ENCODE assay signal across 1 cellular context in the genomic region with DNA sequence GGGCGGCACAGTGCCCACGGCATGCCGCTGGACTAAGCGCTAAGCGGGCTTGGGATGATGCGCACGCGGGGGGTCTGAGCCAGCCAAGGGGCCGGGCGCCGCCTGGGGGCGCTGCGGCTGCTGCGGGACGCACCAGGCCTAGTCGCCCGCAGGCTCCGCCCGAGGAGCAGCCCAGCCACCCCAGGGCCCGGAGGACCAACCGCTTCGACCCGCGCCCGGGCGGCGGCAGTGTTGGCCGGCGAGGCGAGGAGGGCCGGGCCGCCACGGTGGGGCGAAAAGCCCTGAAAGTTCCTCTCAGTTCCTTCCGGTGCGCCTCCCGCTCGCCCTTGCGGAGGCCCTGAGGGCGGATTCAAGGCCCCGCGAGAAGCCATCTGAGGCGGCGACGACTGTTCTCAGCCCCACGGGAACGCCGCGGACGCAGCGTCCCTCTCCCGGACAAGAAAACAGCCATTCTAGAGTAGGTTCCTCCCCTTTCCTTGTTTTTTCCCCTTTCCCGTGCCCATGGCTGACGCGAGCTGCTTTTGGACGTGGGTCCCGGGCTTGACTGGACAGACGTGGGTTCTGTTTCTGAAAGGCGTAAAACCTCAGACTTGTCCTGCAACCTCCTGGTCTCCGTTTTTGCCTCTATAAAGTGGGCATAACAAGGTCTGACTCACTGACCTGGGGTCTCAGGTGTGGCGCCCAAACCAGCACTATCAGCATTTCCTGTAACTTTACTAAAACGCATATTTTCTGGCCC.
A peak's percentile ranks its signal among the peaks of the same experiment; 100 is the strongest.
TF ChIP-seq lines count a peak whose summit lies in the region.

Gene ANKAR (plus strand): TSS at position 297 of the 739 bp plus-strand sequence. CDS start 1,821 bp downstream, outside the sequence.

TF ChIP-seq in HepG2, 621 proteins besides CTCF, POLR2A, EP300 and RAD21 (continued from another document and continues in another):
- no peak for TF ChIP-seq ATF6 (CRISPR knock-in tag; conservative IDR thresholded peaks at IDR 0.05)
- TF ChIP-seq ZNF577 (CRISPR knock-in tag; IDR thresholded peaks at IDR 0.05; ENCODE audit: borderline replicate concordance, low read depth): no peak
- TF ChIP-seq ZNF230 (CRISPR knock-in tag; IDR thresholded peaks at IDR 0.05): peak; percentile 99
- TF ChIP-seq RERE (CRISPR knock-in tag; IDR thresholded peaks at IDR 0.05; ENCODE audit: low read depth): no peak
- TF ChIP-seq ZBTB4 (CRISPR knock-in tag; IDR thresholded peaks at IDR 0.05; ENCODE audit: borderline replicate concordance): peak; percentile 88
- peak; percentile 83; the same call in 1 of the 2 replicates for TF ChIP-seq AHR (CRISPR knock-in tag; IDR thresholded peaks at IDR 0.05)
- TF ChIP-seq ZKSCAN1 (IDR thresholded peaks at IDR 0.05; ENCODE audit: low read length): 0 out of 2 replicates have a peak, but pooled peaks have one; percentile 16
- TF ChIP-seq CENPX (CRISPR knock-in tag; IDR thresholded peaks at IDR 0.05): no peak
- no peak for TF ChIP-seq GATA4 (IDR thresholded peaks at IDR 0.05; ENCODE audit: borderline replicate concordance, low read depth)
- peak; percentile 76; the same call in 2 of the 3 replicates for TF ChIP-seq MXI1 (IDR thresholded peaks at IDR 0.05; ENCODE audit: borderline replicate concordance, low read depth, low read length)
- no peak for TF ChIP-seq ZNF180 (CRISPR knock-in tag; IDR thresholded peaks at IDR 0.05; ENCODE audit: borderline replicate concordance, low read depth)
- TF ChIP-seq, protein P1, sequence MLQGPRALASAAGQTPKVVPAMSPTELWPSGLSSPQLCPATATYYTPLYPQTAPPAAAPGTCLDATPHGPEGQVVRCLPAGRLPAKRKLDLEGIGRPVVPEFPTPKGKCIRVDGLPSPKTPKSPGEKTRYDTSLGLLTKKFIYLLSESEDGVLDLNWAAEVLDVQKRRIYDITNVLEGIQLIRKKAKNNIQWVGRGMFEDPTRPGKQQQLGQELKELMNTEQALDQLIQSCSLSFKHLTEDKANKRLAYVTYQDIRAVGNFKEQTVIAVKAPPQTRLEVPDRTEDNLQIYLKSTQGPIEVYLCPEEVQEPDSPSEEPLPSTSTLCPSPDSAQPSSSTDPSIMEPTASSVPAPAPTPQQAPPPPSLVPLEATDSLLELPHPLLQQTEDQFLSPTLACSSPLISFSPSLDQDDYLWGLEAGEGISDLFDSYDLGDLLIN (CRISPR knock-in tag; IDR thresholded peaks at IDR 0.05; ENCODE audit: borderline replicate concordance): peak; percentile 64; the same call in 1 of the 2 replicates
- TF ChIP-seq RBM22 (optimal IDR thresholded peaks at IDR 0.05; ENCODE audit: low read length): no peak
- peak; percentile 99 for TF ChIP-seq ZNF564 (CRISPR knock-in tag; IDR thresholded peaks at IDR 0.05)
- TF ChIP-seq, protein P2, sequence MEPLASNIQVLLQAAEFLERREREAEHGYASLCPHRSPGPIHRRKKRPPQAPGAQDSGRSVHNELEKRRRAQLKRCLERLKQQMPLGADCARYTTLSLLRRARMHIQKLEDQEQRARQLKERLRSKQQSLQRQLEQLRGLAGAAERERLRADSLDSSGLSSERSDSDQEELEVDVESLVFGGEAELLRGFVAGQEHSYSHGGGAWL (CRISPR knock-in tag; IDR thresholded peaks at IDR 0.05): peak; percentile 94
- TF ChIP-seq PPARG (CRISPR knock-in tag; conservative IDR thresholded peaks at IDR 0.05): peak; percentile 82
- no peak for TF ChIP-seq JARID2 (CRISPR knock-in tag; IDR thresholded peaks at IDR 0.05; ENCODE audit: insufficient replicate concordance)
- no peak for TF ChIP-seq U2AF1 (optimal IDR thresholded peaks at IDR 0.05; ENCODE audit: low read depth, low read length)
- peak; percentile 99 for TF ChIP-seq ZNF224 (CRISPR knock-in tag; IDR thresholded peaks at IDR 0.05)
- peak; percentile 77 for TF ChIP-seq GATAD1 (CRISPR knock-in tag; IDR thresholded peaks at IDR 0.05)
- TF ChIP-seq ZNF530 (CRISPR knock-in tag; IDR thresholded peaks at IDR 0.05; ENCODE audit: low read depth): no peak
- no peak for TF ChIP-seq CREM (IDR thresholded peaks at IDR 0.05)
- TF ChIP-seq CREM (CRISPR knock-in tag; IDR thresholded peaks at IDR 0.05): no peak
- peak; percentile 92; the same call in 1 of the 2 replicates for TF ChIP-seq ARID2 (CRISPR knock-in tag; IDR thresholded peaks at IDR 0.05; ENCODE audit: borderline replicate concordance)
- TF ChIP-seq NFE2L1 (CRISPR knock-in tag; IDR thresholded peaks at IDR 0.05; ENCODE audit: borderline replicate concordance): peak; percentile 57; the same call in 1 of the 2 replicates
- TF ChIP-seq ZNF12 (CRISPR knock-in tag; IDR thresholded peaks at IDR 0.05): 0 out of 2 replicates have a peak, but pooled peaks have one; percentile 60
- peak; percentile 76; the same call in 1 of the 2 replicates for TF ChIP-seq ZNF512B (CRISPR knock-in tag; IDR thresholded peaks at IDR 0.05; ENCODE audit: borderline replicate concordance)
